Comparison of ENCODE assay signal across 10 cellular contexts in the genomic region with DNA sequence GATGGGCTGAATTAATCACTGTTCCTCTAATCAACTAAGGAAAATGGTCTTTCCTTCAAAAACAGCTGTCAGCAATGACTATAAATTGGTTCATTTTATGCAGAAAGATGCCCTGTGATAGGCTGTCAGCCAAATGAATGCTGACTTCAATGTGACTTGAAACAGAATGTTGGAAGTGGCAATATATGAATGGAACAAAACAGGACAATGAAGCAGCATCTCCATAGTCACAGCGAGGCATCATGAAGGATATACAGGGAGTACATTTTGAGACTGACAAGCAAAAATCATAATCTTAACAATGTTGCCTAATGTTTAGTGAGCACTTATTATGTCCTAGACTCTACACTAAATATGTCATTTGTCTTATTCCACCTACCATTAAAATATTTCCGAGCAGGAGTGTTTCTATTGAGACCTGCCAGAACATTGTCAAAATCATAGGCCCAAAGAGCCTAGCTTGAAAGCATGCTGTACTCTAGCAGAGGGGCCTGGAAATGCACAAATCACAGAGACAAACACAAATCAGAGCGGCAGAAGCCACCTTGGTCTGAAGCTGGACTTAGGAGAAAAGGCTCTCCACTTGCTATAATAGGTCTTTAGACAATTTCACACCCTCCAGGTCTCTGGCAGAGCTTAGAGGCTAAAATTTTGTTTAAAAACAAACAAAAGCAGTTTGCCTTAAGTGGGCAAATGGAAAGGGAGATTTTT.
A peak's percentile ranks its signal among the peaks of the same experiment; 100 is the strongest.
DNase-seq lines count a peak whose midpoint lies in the region; ATAC-seq and TF ChIP-seq lines count a peak whose summit lies in the region.
"Had no signal": no experiment of that assay in that cellular context is flagged by ENCODE, and none has a peak within 500 bp of the region (broad histone marks: within the 10 kb centered on the region; RNA-seq: fewer than 3 reads in every experiment).

No MANE protein-coding gene starts in this region.

- intact Hi-C loops in Right ventricle myocardium inferior (cut with DNase I) = no loop called here
- intact Hi-C loops in cardiac septum (cut with DNase I) = no loop called here

- H3K4me3 ChIP-seq in osteoblast (ENCODE audit: insufficient read depth, low read length) = no peak overlapping the region

- no peaks in the 10 kb centered on the region for H4K20me1 ChIP-seq in osteoblast (ENCODE audit: insufficient read depth, low read length)

- H3K27ac ChIP-seq in foreskin keratinocyte (no peak overlapping the region), osteoblast (ENCODE audit: low read depth, low read length) (peak overlapping the region; percentile 74)

- H3K27me3 ChIP-seq in foreskin keratinocyte (peaks cover 3% of the 10 kb centered on the region), osteoblast (ENCODE audit: insufficient read depth, low read length) (no peaks in the 10 kb centered on the region)

- DNase-seq in Right ventricle myocardium inferior (ENCODE audit: missing footprints) = no peak
- no peak for DNase-seq in cardiac septum (ENCODE audit: low spot score)
- peak; percentile 9 to 10 for DNase-seq in foreskin keratinocyte
- peak; percentile 62 for DNase-seq in osteoblast (ENCODE audit: insufficient read length, low spot score, missing footprints)
- no peak for DNase-seq in T-helper 1 cell
- DNase-seq in activated CD4-positive, alpha-beta T cell treated with anti-CD3 and anti-CD28 coated beads for 48 hours = no peak
- DNase-seq: activated CD8-positive, alpha-beta T cell treated with anti-CD3 and anti-CD28 coated beads for 36 hours; activated naive CD8-positive, alpha-beta T cell treated with anti-CD3 and anti-CD28 coated beads, Interleukin-2, amount 10 ng/mL, durations not matched to agents 7 days and 5 days had no signal

- peak overlapping the region; percentile 69 for H3K4me2 ChIP-seq in osteoblast (ENCODE audit: insufficient read depth, low read length)

- no peak overlapping the region for H2AFZ ChIP-seq in osteoblast (ENCODE audit: low read length)

- TF ChIP-seq CTCF in foreskin keratinocyte (conservative IDR thresholded peaks at IDR 0.05) = no peak
- no peak for TF ChIP-seq CTCF in osteoblast (IDR thresholded peaks at IDR 0.05; ENCODE audit: extremely low read depth, low read depth, low read length)

- no peaks in the 10 kb centered on the region for H3K36me3 ChIP-seq in osteoblast (ENCODE audit: insufficient read depth, low read length)

- H3K79me2 ChIP-seq in osteoblast (ENCODE audit: insufficient read depth, low read length) = no peaks in the 10 kb centered on the region

- H3K9me3 ChIP-seq in osteoblast (ENCODE audit: low read depth, low read length) = no peaks in the 10 kb centered on the region

- H3K4me1 ChIP-seq in foreskin keratinocyte (peaks cover 24% of the 10 kb centered on the region), osteoblast (ENCODE audit: insufficient read depth, low read length) (peaks cover 48% of the 10 kb centered on the region)

- ATAC-seq in Right ventricle myocardium inferior (peak; percentile 40), foreskin keratinocyte (peak; percentile 14), GM18868 (IDR thresholded peaks at IDR 0.05; ENCODE audit: unreplicated experiment) (no peak), HG03354 (IDR thresholded peaks at IDR 0.05; ENCODE audit: poor library complexity, severe bottlenecking, unreplicated experiment) (no peak)
- ATAC-seq: activated CD8-positive, alpha-beta T cell treated with anti-CD3 and anti-CD28 coated beads for 36 hours had no signal

Comparison
In these comparisons a context has a peak if more than half of its experiments do, and no peak if none do; other contexts are left out.
1. ATAC-seq: peak in Right ventricle myocardium inferior (single experiment) and foreskin keratinocyte (single experiment); none in GM18868 (single experiment) and HG03354 (single experiment).
2. DNase-seq: peak in foreskin keratinocyte (2 of 2) and osteoblast (single experiment); none in Right ventricle myocardium inferior (single experiment), cardiac septum (single experiment), T-helper 1 cell (0 of 5) and activated CD4-positive, alpha-beta T cell treated with anti-CD3 and anti-CD28 coated beads for 48 hours (single experiment).